ENCODE assay signal across 1 cellular context in genomic region chr3:197256836-197257444, GRCh38.
TF ChIP-seq lines count a peak whose summit lies in the region.

No MANE protein-coding gene starts in this region.

TF ChIP-seq in H1, 55 proteins besides CTCF, POLR2A, EP300 and RAD21 (continued from another document):
- TF ChIP-seq, protein P1, sequence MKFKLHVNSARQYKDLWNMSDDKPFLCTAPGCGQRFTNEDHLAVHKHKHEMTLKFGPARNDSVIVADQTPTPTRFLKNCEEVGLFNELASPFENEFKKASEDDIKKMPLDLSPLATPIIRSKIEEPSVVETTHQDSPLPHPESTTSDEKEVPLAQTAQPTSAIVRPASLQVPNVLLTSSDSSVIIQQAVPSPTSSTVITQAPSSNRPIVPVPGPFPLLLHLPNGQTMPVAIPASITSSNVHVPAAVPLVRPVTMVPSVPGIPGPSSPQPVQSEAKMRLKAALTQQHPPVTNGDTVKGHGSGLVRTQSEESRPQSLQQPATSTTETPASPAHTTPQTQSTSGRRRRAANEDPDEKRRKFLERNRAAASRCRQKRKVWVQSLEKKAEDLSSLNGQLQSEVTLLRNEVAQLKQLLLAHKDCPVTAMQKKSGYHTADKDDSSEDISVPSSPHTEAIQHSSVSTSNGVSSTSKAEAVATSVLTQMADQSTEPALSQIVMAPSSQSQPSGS (IDR thresholded peaks at IDR 0.05; ENCODE audit: low read length): no peak
- TF ChIP-seq TCF12 (IDR thresholded peaks at IDR 0.05; ENCODE audit: low read depth, low read length): no peak
- TF ChIP-seq JUND (IDR thresholded peaks at IDR 0.05; ENCODE audit: low read length): no peak
- no peak for TF ChIP-seq YY1 (IDR thresholded peaks at IDR 0.05; ENCODE audit: low read depth, low read length)
- TF ChIP-seq GABPA (IDR thresholded peaks at IDR 0.05; ENCODE audit: borderline replicate concordance, insufficient read depth, low read length): no peak
- TF ChIP-seq KDM4A (IDR thresholded peaks at IDR 0.05; ENCODE audit: low read depth, low read length, severe bottlenecking): no peak
- TF ChIP-seq, protein P2, sequence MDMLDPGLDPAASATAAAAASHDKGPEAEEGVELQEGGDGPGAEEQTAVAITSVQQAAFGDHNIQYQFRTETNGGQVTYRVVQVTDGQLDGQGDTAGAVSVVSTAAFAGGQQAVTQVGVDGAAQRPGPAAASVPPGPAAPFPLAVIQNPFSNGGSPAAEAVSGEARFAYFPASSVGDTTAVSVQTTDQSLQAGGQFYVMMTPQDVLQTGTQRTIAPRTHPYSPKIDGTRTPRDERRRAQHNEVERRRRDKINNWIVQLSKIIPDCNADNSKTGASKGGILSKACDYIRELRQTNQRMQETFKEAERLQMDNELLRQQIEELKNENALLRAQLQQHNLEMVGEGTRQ (IDR thresholded peaks at IDR 0.05; ENCODE audit: low read length): no peak
- no peak for TF ChIP-seq RFX5 (IDR thresholded peaks at IDR 0.05; ENCODE audit: borderline replicate concordance, low read depth, low read length)
TF ChIP-seq in H1: peak in this region for 0.
